8 cellular contexts compared by ENCODE assay signal in the genomic region with DNA sequence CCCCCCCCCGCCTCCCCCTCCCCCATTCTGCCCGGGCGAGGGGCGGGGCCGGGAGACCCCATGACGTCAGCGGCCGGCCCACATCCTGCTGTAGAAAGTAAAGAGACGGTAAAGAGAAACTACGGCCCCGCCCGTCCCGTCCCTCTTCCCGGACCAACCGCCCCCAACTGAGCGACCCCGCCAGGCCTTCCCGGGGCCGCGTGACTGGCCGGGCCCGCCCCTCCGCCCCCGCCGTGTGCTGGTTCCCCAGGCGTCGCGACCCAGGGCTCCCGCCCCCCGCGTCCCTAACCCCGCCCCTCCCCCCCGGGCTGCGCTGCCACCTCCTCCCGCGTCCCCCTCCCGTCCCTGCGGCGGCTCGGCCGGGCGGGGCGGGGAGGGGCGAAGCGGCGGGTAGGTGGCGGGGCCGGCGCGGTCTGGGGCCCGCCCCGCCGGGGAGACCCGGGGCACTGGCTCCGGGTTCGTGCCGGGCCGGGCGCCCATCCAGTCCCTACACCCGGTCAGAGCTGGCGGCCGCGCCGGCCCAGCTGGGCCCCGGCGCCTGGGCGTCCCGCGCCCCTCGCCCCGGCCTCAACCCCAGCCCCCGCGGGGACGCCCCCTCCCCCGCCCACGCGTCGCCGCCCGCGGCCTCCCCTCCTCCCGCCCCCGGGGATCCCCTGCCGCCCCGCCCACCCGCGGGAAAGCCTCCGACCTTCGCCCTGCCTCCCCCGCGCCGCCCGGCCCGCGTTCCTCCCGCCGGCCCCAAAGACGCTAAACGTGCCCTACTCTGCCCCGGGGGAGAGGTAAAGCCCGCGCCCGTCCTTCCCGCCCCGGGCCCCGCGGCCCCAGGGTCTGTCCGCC. TPM values are rescaled to one million over a fixed set of nuclear protein-coding genes. Genes with fewer than 3 reads are reported as not detected.
DNase-seq lines count a peak whose midpoint lies in the region; ATAC-seq, FAIRE-seq and TF ChIP-seq lines count a peak whose summit lies in the region.

No MANE protein-coding gene starts in this region.

- FAIRE-seq in keratinocyte (lab: Jason Lieb, UNC), result no peak

- H3K4me3 ChIP-seq in cardiac fibroblast (replicated peaks in 1 of 2; ENCODE audit: low read depth in 2 of 2, low read length in 2 of 2) (peak overlapping the region; percentile 49 to 84), keratinocyte (ENCODE audit: control insufficient read depth in 2 of 3, extremely low read depth in 1 of 3, insufficient read depth in 2 of 3, low read depth in 1 of 3, low read length in 3 of 3) (peak overlapping the region in 1 of 3 experiments; percentile 78)

- dilution Hi-C loops in keratinocyte (cut with MboI; ENCODE audit: extremely low pct_ligation_motif_present, low sequenced_read_pairs), result no loop called here

- ATAC-seq in GM19025 (IDR thresholded peaks at IDR 0.05; ENCODE audit: low read depth, unreplicated experiment) (peak; percentile 56), HG03196 (IDR thresholded peaks at IDR 0.05; ENCODE audit: unreplicated experiment) (peak; percentile 54)

- peaks cover 25% of the 10 kb centered on the region for H3K4me1 ChIP-seq in keratinocyte (ENCODE audit: control insufficient read depth, extremely low read depth, insufficient read depth, low read length)

- H3K4me2 ChIP-seq in keratinocyte (ENCODE audit: control insufficient read depth, extremely low read depth, insufficient read depth, low read depth, low read length), result no peak overlapping the region

- H3K36me3 ChIP-seq in keratinocyte (ENCODE audit: control insufficient read depth in 2 of 2, extremely low read depth in 1 of 2, insufficient read depth in 2 of 2, low read length in 2 of 2), result peaks cover 0 to 14% of the 10 kb centered on the region in 2 experiments

- peak overlapping the region; percentile 98 for H3K27ac ChIP-seq in keratinocyte (ENCODE audit: control insufficient read depth, insufficient read depth, low read length)

- no peaks in the 10 kb centered on the region for H3K9me1 ChIP-seq in keratinocyte (ENCODE audit: control insufficient read depth, extremely low read depth, insufficient read depth, low read length)

- TF ChIP-seq CTCF in cardiac fibroblast (IDR thresholded peaks at IDR 0.05; ENCODE audit: low read depth, low read length) (no peak), keratinocyte (optimal IDR thresholded peaks at IDR 0.05 in 1 of 3, IDR thresholded peaks at IDR 0.05 in 1 of 3, conservative IDR thresholded peaks at IDR 0.05 in 1 of 3; ENCODE audit: extremely low read depth in 1 of 3, insufficient read depth in 2 of 3, low read length in 3 of 3) (no peak)

- peaks cover 5% of the 10 kb centered on the region for H4K20me1 ChIP-seq in keratinocyte (ENCODE audit: control insufficient read depth, extremely low read depth, insufficient read depth, low read length)

- peaks cover 34% of the 10 kb centered on the region for H3K79me2 ChIP-seq in keratinocyte (ENCODE audit: control insufficient read depth, insufficient read depth, low read length)

- no peak overlapping the region for H2AFZ ChIP-seq in keratinocyte (ENCODE audit: control insufficient read depth, low read length)

- peaks cover 2% of the 10 kb centered on the region for H3K9me3 ChIP-seq in keratinocyte (ENCODE audit: control insufficient read depth, low read depth, low read length)

- H3K27me3 ChIP-seq in keratinocyte (ENCODE audit: control insufficient read depth, extremely low read depth, insufficient read depth, low read length), result no peaks in the 10 kb centered on the region

- peak overlapping the region; percentile 62 for H3K9ac ChIP-seq in keratinocyte (ENCODE audit: control insufficient read depth, extremely low read depth, insufficient read depth, low read length)

- DNase-seq in AG20443 (ENCODE audit: low spot score), result peak; percentile 96
- DNase-seq in NCI-H345 treated with DMSO at 0.1 percent for 48 hours (lab: John Stamatoyannopoulos, UW; ENCODE audit: unreplicated experiment), result peak; percentile 30
- peak; percentile 88 to 98 (median 96) for DNase-seq in activated CD4-positive, CD25-positive, alpha-beta regulatory T cell (lab: John Stamatoyannopoulos, UW)
- DNase-seq in cardiac fibroblast (ENCODE audit: low read depth in 2 of 2), result peak; percentile 98 to 99
- peak; percentile 41 for DNase-seq in keratinocyte (ENCODE audit: low read depth, low spot score)
- peak; percentile 96 to 98 for DNase-seq in stimulated activated CD4-positive, alpha-beta T cell treated with anti-CD3 and anti-CD28 coated beads, Interleukin-15, amount 100 ng/mL, for 48 hours (ENCODE audit: low read depth in 2 of 2)

RNA-seq across cellular contexts. Expression of gene HIVEP1, which starts 0.6 kb away (rescaled TPM):
- polyA plus RNA-seq in keratinocyte, result 13.7 to 18.9 TPM (median 18.8 TPM) in 3 replicates
- polyA plus RNA-seq in keratinocyte (2011; ENCODE audit: low read depth), result 27.1 TPM
- 10.4 and 13.9 TPM in 2 replicates for polyA plus RNA-seq in keratinocyte (2011; cell fraction: cytosol; rRNA removed)
- polyA plus RNA-seq in keratinocyte (2011; cell fraction: nucleus; rRNA removed), result 38.9 and 42.7 TPM in 2 replicates
- polyA plus RNA-seq in keratinocyte (2012; ENCODE audit: low replicate concordance), result 11.4 and 16.2 TPM in 2 replicates
- 30.9 to 53.7 TPM (median 48.9 TPM) in 3 replicates for polyA minus RNA-seq in keratinocyte
- 17.1 TPM for polyA minus RNA-seq in keratinocyte (2011; cell fraction: cytosol; rRNA and poly(A)+ RNA removed)
- 47.5 and 78.3 TPM in 2 replicates for polyA minus RNA-seq in keratinocyte (2011; cell fraction: nucleus; rRNA and poly(A)+ RNA removed)

Comparison
In these comparisons a context has a peak if more than half of its experiments do, and no peak if none do; other contexts are left out.
1. DNase-seq: peak in every context shown above with its lines; median percentile 98 in cardiac fibroblast; 97 in stimulated activated CD4-positive, alpha-beta T cell treated with anti-CD3 and anti-CD28 coated beads, Interleukin-15, amount 100 ng/mL, for 48 hours; 96 in AG20443; 96 in activated CD4-positive, CD25-positive, alpha-beta regulatory T cell; 41 in keratinocyte; 30 in NCI-H345 treated with DMSO at 0.1 percent for 48 hours.